In genomic region chr3:174618368-174618767, GRCh38 we compare ENCODE assay signal across 18 cellular contexts.
DNase-seq lines count a peak whose midpoint lies in the region; ATAC-seq and TF ChIP-seq lines count a peak whose summit lies in the region.
"Had no signal": no experiment of that assay in that cellular context is flagged by ENCODE, and none has a peak within 500 bp of the region (broad histone marks: within the 10 kb centered on the region; RNA-seq: fewer than 3 reads in every experiment).

No MANE protein-coding gene starts in this region.

- H3K27ac Mint-ChIP-seq in stimulated activated naive B cell treated with anti-CD40 and anti-IgM and Interleukin-4, amounts not matched to agents 10 μg/mL and 1 μg/mL and 100 μg/mL, for 72 hours: no peak overlapping the region
- H3K27ac Mint-ChIP-seq: H9; T-helper 1 cell treated with Interleukin-12 subunit alpha and Interleukin-12 subunit beta and Interleukin-4 antibody, amounts not matched to agents 30 μg/mL and 1 μg/mL, for 36 hours had no signal

- H3K4me1 ChIP-seq in BLaER1: peaks cover 30% of the 10 kb centered on the region
- H3K4me1 ChIP-seq: Peyer's patch had no signal

- no peaks in the 10 kb centered on the region for H4K20me1 ChIP-seq in BLaER1

- peaks cover 0 to 7% of the 10 kb centered on the region in 2 donors for H3K4me1 Mint-ChIP-seq in stimulated activated naive B cell treated with anti-CD40 and anti-IgM and Interleukin-4, amounts not matched to agents 10 μg/mL and 1 μg/mL and 100 μg/mL, for 72 hours
- H3K4me1 Mint-ChIP-seq: H9 had no signal

- no peak for TF ChIP-seq CTCF in fibroblast of the aortic adventitia (IDR thresholded peaks at IDR 0.05; ENCODE audit: insufficient read depth, low read length)

- H3K9me3 ChIP-seq in BLaER1: no peaks in the 10 kb centered on the region
- H3K9me3 ChIP-seq: Peyer's patch had no signal

- ATAC-seq in GM21723 (IDR thresholded peaks at IDR 0.05; ENCODE audit: unreplicated experiment) (peak; percentile 48), GM18519 (IDR thresholded peaks at IDR 0.05; ENCODE audit: low FRiP score, unreplicated experiment) (no peak), HG03521 (IDR thresholded peaks at IDR 0.05; ENCODE audit: unreplicated experiment) (no peak)
- ATAC-seq in stimulated activated naive B cell treated with anti-CD40 and anti-IgM and Interleukin-4, amounts not matched to agents 10 μg/mL and 1 μg/mL and 100 μg/mL, for 72 hours (replicated peaks): no peak

- H3K9ac ChIP-seq in BLaER1: no peak overlapping the region

- no peaks in the 10 kb centered on the region for H3K9me3 Mint-ChIP-seq in stimulated activated naive B cell treated with anti-CD40 and anti-IgM and Interleukin-4, amounts not matched to agents 10 μg/mL and 1 μg/mL and 100 μg/mL, for 72 hours
- H3K9me3 Mint-ChIP-seq: H9; T-helper 1 cell treated with Interleukin-12 subunit alpha and Interleukin-12 subunit beta and Interleukin-4 antibody, amounts not matched to agents 30 μg/mL and 1 μg/mL, for 36 hours had no signal

- no peaks in the 10 kb centered on the region for H3K36me3 ChIP-seq in BLaER1
- H3K36me3 ChIP-seq: Peyer's patch had no signal

- peak overlapping the region; percentile 38 for H3K4me2 ChIP-seq in BLaER1

- H3K36me3 Mint-ChIP-seq in stimulated activated naive B cell treated with anti-CD40 and anti-IgM and Interleukin-4, amounts not matched to agents 10 μg/mL and 1 μg/mL and 100 μg/mL, for 72 hours: no peaks in the 10 kb centered on the region

- no peak overlapping the region for H3K4me3 Mint-ChIP-seq in stimulated activated naive B cell treated with anti-CD40 and anti-IgM and Interleukin-4, amounts not matched to agents 10 μg/mL and 1 μg/mL and 100 μg/mL, for 72 hours
- H3K4me3 Mint-ChIP-seq: H9; T-helper 1 cell treated with Interleukin-12 subunit alpha and Interleukin-12 subunit beta and Interleukin-4 antibody, amounts not matched to agents 30 μg/mL and 1 μg/mL, for 36 hours had no signal

- H3K27me3 ChIP-seq in BLaER1: no peaks in the 10 kb centered on the region
- H3K27me3 ChIP-seq: Peyer's patch had no signal

- no peaks in the 10 kb centered on the region for H3K27me3 Mint-ChIP-seq in stimulated activated naive B cell treated with anti-CD40 and anti-IgM and Interleukin-4, amounts not matched to agents 10 μg/mL and 1 μg/mL and 100 μg/mL, for 72 hours

- DNase-seq in OCI-M1 (lab: John Stamatoyannopoulos, UW) (peak; percentile 1), fibroblast of the aortic adventitia (ENCODE audit: low read depth) (peak; percentile 14), HCEC 1CT (no peak)
- DNase-seq in stimulated activated naive B cell treated with anti-CD40 and anti-IgM and Interleukin-4, amounts not matched to agents 10 μg/mL and 1 μg/mL and 100 μg/mL, for 72 hours: no peak
- DNase-seq: GF-D8, H9, KBM-7, NCI-H1436, NCI-H2029 treated with DMSO at 0.1 percent for 48 hours, NCI-H2171 treated with DMSO at 0.1 percent for 48 hours, NCI-H510A, Peyer's patch, SHP77 treated with DMSO at 0.1 percent for 48 hours had no signal

- no peak overlapping the region for H3K27ac ChIP-seq in BLaER1
- H3K27ac ChIP-seq: Peyer's patch had no signal

- H3K4me3 ChIP-seq in BLaER1 (no peak overlapping the region), fibroblast of the aortic adventitia (ENCODE audit: low read depth, low read length) (no peak overlapping the region)
- H3K4me3 ChIP-seq: Peyer's patch had no signal

Comparison
In these comparisons a context has a peak if more than half of its experiments do, and no peak if none do; other contexts are left out.
1. DNase-seq: peak in OCI-M1 (single experiment) and fibroblast of the aortic adventitia (single experiment); none in HCEC 1CT (single experiment) and stimulated activated naive B cell treated with anti-CD40 and anti-IgM and Interleukin-4, amounts not matched to agents 10 μg/mL and 1 μg/mL and 100 μg/mL, for 72 hours (single experiment).